In the genomic region with DNA sequence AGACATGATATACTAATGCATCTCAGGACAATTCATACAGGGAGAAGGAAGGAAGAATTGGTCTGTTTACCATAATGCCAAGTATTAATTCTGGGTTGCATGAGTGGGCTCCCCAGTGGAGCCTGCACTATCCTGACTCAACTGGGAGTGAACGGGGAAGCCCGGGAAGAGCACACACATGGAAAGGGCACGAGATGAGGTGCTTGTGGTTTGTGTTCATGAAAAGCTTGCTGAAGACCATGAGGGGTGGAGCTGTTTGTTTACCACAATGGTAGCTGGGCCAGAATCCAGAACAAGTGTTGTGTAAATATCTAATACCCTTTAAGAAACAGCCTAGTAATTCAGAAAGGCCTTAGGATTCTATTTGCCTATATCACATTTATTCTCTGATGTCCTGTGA, we compare ENCODE assay signal across 21 cellular contexts. TPM values are rescaled to one million over a fixed set of nuclear protein-coding genes. Genes with fewer than 3 reads are reported as not detected.
DNase-seq lines count a peak whose midpoint lies in the region; ATAC-seq and TF ChIP-seq lines count a peak whose summit lies in the region.
"Had no signal": no experiment of that assay in that cellular context is flagged by ENCODE, and none has a peak within 500 bp of the region (broad histone marks: within the 10 kb centered on the region; RNA-seq: fewer than 3 reads in every experiment).

No MANE protein-coding gene starts in this region.

- TF ChIP-seq CTCF in foreskin fibroblast (IDR thresholded peaks at IDR 0.05; ENCODE audit: low read depth, low read length) (no peak), upper lobe of right lung (IDR thresholded peaks at IDR 0.05) (no peak), osteoblast (IDR thresholded peaks at IDR 0.05; ENCODE audit: extremely low read depth, low read depth, low read length) (no peak)

- H3K4me3 ChIP-seq in foreskin fibroblast (ENCODE audit: low read depth in 1 of 2, low read length in 2 of 2) (no peak overlapping the region), upper lobe of right lung (no peak overlapping the region), osteoblast (ENCODE audit: insufficient read depth, low read length) (no peak overlapping the region)
- H3K4me3 ChIP-seq: BLaER1, SJSA1 had no signal

- no peaks in the 10 kb centered on the region for H4K20me1 ChIP-seq in osteoblast (ENCODE audit: insufficient read depth, low read length)
- H4K20me1 ChIP-seq: BLaER1 had no signal

- DNase-seq in DMS153 treated with DMSO at 0.1 percent for 48 hours (lab: John Stamatoyannopoulos, UW; ENCODE audit: unreplicated experiment) (peak; percentile 0), DMS153 (lab: John Stamatoyannopoulos, UW) (no peak), LHCN-M2 (ENCODE audit: low read depth) (peak; percentile 68), foreskin fibroblast (peak; percentile 22 to 71), upper lobe of right lung (no peak), osteoblast (ENCODE audit: insufficient read length, low spot score, missing footprints) (no peak), 8988T (no peak), SHP77 (lab: John Stamatoyannopoulos, UW) (no peak)
- DNase-seq: DMS 273 treated with DMSO at 0.1 percent for 48 hours, EL, H9, Karpas-422, NCI-H1417, NCI-H187 treated with DMSO at 0.1 percent for 48 hours, NCI-H2171, NCI-H748 treated with DMSO at 0.1 percent for 48 hours, PC-3 had no signal

- H3K4me1 ChIP-seq in upper lobe of right lung: no peaks in the 10 kb centered on the region
- H3K4me1 ChIP-seq in osteoblast (ENCODE audit: insufficient read depth, low read length): peaks cover 7% of the 10 kb centered on the region

- H3K27me3 ChIP-seq in upper lobe of right lung: no peaks in the 10 kb centered on the region
- no peaks in the 10 kb centered on the region for H3K27me3 ChIP-seq in osteoblast (ENCODE audit: insufficient read depth, low read length)
- H3K27me3 ChIP-seq: BLaER1, SJSA1 had no signal

- H2AFZ ChIP-seq in osteoblast (ENCODE audit: low read length): no peak overlapping the region

- H3K79me2 ChIP-seq in osteoblast (ENCODE audit: insufficient read depth, low read length): no peaks in the 10 kb centered on the region

- intact Hi-C loops in upper lobe of right lung (cut with DNase I): no loop called here

- H3K27ac ChIP-seq in upper lobe of right lung: no peak overlapping the region
- H3K27ac ChIP-seq in osteoblast (ENCODE audit: low read depth, low read length): no peak overlapping the region
- H3K27ac ChIP-seq: 22Rv1, BLaER1, RWPE1, SJSA1 had no signal

- peak; percentile 21 for ATAC-seq in upper lobe of right lung
- ATAC-seq: PC-3 had no signal

- H3K4me2 ChIP-seq in osteoblast (ENCODE audit: insufficient read depth, low read length): no peak overlapping the region
- H3K4me2 ChIP-seq: BLaER1 had no signal

- H3K36me3 ChIP-seq in upper lobe of right lung (no peaks in the 10 kb centered on the region), osteoblast (ENCODE audit: insufficient read depth, low read length) (no peaks in the 10 kb centered on the region)

- no peaks in the 10 kb centered on the region for H3K9me3 ChIP-seq in upper lobe of right lung
- H3K9me3 ChIP-seq in osteoblast (ENCODE audit: low read depth, low read length): no peaks in the 10 kb centered on the region
- H3K9me3 ChIP-seq: BLaER1, SJSA1 had no signal

RNA-seq across cellular contexts. Expression of a gene that starts 44.6 kb away (rescaled TPM):
- total RNA-seq in LHCN-M2 (2014; rRNA removed) (19.7 and 22.4 TPM in 2 replicates), upper lobe of right lung (9.1 TPM), osteoblast (10.9 and 12.7 TPM in 2 replicates)
- polyA plus RNA-seq in LHCN-M2 (2012): 3.6 TPM

Comparison
In these comparisons a context has a peak if more than half of its experiments do, and no peak if none do; other contexts are left out.
1. DNase-seq: peak in DMS153 treated with DMSO at 0.1 percent for 48 hours (single experiment), LHCN-M2 (single experiment) and foreskin fibroblast (2 of 2); none in DMS153 (single experiment), upper lobe of right lung (single experiment), osteoblast (single experiment), 8988T (single experiment) and SHP77 (0 of 2).